Comparison of ENCODE assay signal across 32 cellular contexts in genomic region chr18:64052772-64053171, GRCh38.
DNase-seq lines count a peak whose midpoint lies in the region; ATAC-seq, FAIRE-seq and TF ChIP-seq lines count a peak whose summit lies in the region.
"Had no signal": no experiment of that assay in that cellular context is flagged by ENCODE, and none has a peak within 500 bp of the region (broad histone marks: within the 10 kb centered on the region; RNA-seq: fewer than 3 reads in every experiment).

No MANE protein-coding gene starts in this region.

- H3K9me3 ChIP-seq in right lobe of liver (no peaks in the 10 kb centered on the region), HepG2 (ENCODE audit: low read length) (no peaks in the 10 kb centered on the region), parathyroid adenoma (ENCODE audit: control insufficient read depth, low read length) (no peaks in the 10 kb centered on the region), neuronal stem cell (replicated peaks in 1 of 2; ENCODE audit: control insufficient read depth in 2 of 2, insufficient read depth in 1 of 2, low read depth in 1 of 2, low read length in 2 of 2) (peaks cover 0 to 2% of the 10 kb centered on the region in 2 donors)
- H3K9me3 ChIP-seq: A549, BE2C, BLaER1, Caco-2 had no signal

- TF ChIP-seq CTCF in right lobe of liver (IDR thresholded peaks at IDR 0.05) (no peak), HepG2 (CRISPR knock-in tag; IDR thresholded peaks at IDR 0.05) (no peak), parathyroid adenoma (IDR thresholded peaks at IDR 0.05) (no peak)

- H4K20me1 ChIP-seq in HepG2 (ENCODE audit: insufficient read depth, low read length): no peaks in the 10 kb centered on the region
- H4K20me1 ChIP-seq: BLaER1; BLaER1 treated with 17β-estradiol and CSF1 and Interleukin-3, amounts not matched to agents 10 nM and 100 nM had no signal

- no peaks in the 10 kb centered on the region for H3K36me3 ChIP-seq in right lobe of liver
- no peaks in the 10 kb centered on the region for H3K36me3 ChIP-seq in HepG2 (replicated peaks in 1 of 2; ENCODE audit: control insufficient read depth in 1 of 2, insufficient read depth in 2 of 2, low read length in 2 of 2)
- H3K36me3 ChIP-seq in parathyroid adenoma (ENCODE audit: control insufficient read depth, insufficient read depth, low read length): no peaks in the 10 kb centered on the region
- no peaks in the 10 kb centered on the region for H3K36me3 ChIP-seq in neuronal stem cell (replicated peaks in 1 of 2; ENCODE audit: control insufficient read depth in 2 of 2, insufficient read depth in 2 of 2, low read length in 2 of 2)
- H3K36me3 ChIP-seq: BE2C; BLaER1; BLaER1 treated with 17β-estradiol and CSF1 and Interleukin-3, amounts not matched to agents 10 nM and 100 nM had no signal

- no TSS peak for BruUV-seq in HepG2 (replicated peaks; lab: Mats Ljungman, UMichigan)

- H3K79me2 ChIP-seq in HepG2 (ENCODE audit: insufficient read depth, low read length): no peaks in the 10 kb centered on the region
- H3K79me2 ChIP-seq in parathyroid adenoma: no peaks in the 10 kb centered on the region

- no peak overlapping the region for H2BK5ac ChIP-seq in neuronal stem cell (ENCODE audit: low read length)

- H3K4me2 ChIP-seq in HepG2 (ENCODE audit: low read depth, low read length): no peak overlapping the region
- peak overlapping the region; percentile 30 for H3K4me2 ChIP-seq in parathyroid adenoma (ENCODE audit: low read length)
- no peak overlapping the region for H3K4me2 ChIP-seq in neuronal stem cell (ENCODE audit: insufficient read depth, low read length, poor library complexity, severe bottlenecking)
- H3K4me2 ChIP-seq: A549; BLaER1; BLaER1 treated with 17β-estradiol and CSF1 and Interleukin-3, amounts not matched to agents 10 nM and 100 nM had no signal

- TF ChIP-seq POLR2A in right lobe of liver (IDR thresholded peaks at IDR 0.05) (no peak), HepG2 (IDR thresholded peaks at IDR 0.05; ENCODE audit: insufficient read depth in 1 of 2, low read depth in 2 of 2, low read length in 2 of 2) (no peak)

- TF ChIP-seq EP300 in HepG2 (IDR thresholded peaks at IDR 0.05; ENCODE audit: low read depth in 2 of 2, low read length in 2 of 2): no peak
- TF ChIP-seq EP300 in HepG2 (CRISPR knock-in tag; IDR thresholded peaks at IDR 0.05; ENCODE audit: borderline replicate concordance): no peak

- no peak overlapping the region for H3K14ac ChIP-seq in neuronal stem cell (ENCODE audit: low read length)

- H3K27ac ChIP-seq in right lobe of liver: no peak overlapping the region
- no peak overlapping the region for H3K27ac ChIP-seq in HepG2 (ENCODE audit: extremely low read length, insufficient read depth, low read length)
- peak overlapping the region; percentile 64 for H3K27ac ChIP-seq in parathyroid adenoma
- no peak overlapping the region for H3K27ac ChIP-seq in neuronal stem cell (replicated peaks; ENCODE audit: low read length)
- H3K27ac ChIP-seq: 22Rv1; A549; BLaER1; BLaER1 treated with 17β-estradiol and CSF1 and Interleukin-3, amounts not matched to agents 10 nM and 100 nM; C4-2B had no signal

- H3K23ac ChIP-seq in neuronal stem cell (ENCODE audit: low read depth, low read length, poor library complexity): no peak overlapping the region

- WGBS in right lobe of liver (ENCODE audit: insufficient coverage, low coverage, low lambda C conversion rate, missing lambda C conversion rate): 31% methylated on average over 2 of the region's 2 CpGs
- WGBS in HepG2 (ENCODE audit: low lambda C conversion rate): 2% methylated on average over 2 of the region's 2 CpGs
- no CpG with 5 or more reads among the region's 2 CpGs for WGBS in neuronal stem cell (ENCODE audit: extremely low coverage in 2 of 2, insufficient read length in 2 of 2, insufficient replicate concordance in 1 of 2), 2 donors

- no peak for TF ChIP-seq RAD21 in HepG2 (CRISPR knock-in tag; IDR thresholded peaks at IDR 0.05)

- H3K4me1 ChIP-seq in right lobe of liver (peaks cover 0 to 11% (median 0%) of the 10 kb centered on the region in 4 donors), HepG2 (ENCODE audit: insufficient read depth, low read length) (no peaks in the 10 kb centered on the region), parathyroid adenoma (peaks cover 15% of the 10 kb centered on the region), neuronal stem cell (ENCODE audit: control insufficient read depth in 2 of 2, insufficient read depth in 1 of 2, low read depth in 1 of 2, low read length in 2 of 2) (no peaks in the 10 kb centered on the region)
- H3K4me1 ChIP-seq: A549; BE2C; BLaER1; BLaER1 treated with 17β-estradiol and CSF1 and Interleukin-3, amounts not matched to agents 10 nM and 100 nM; Caco-2 had no signal

- H3K79me1 ChIP-seq in neuronal stem cell (ENCODE audit: low read depth, low read length): no peaks in the 10 kb centered on the region

- H2BK120ac ChIP-seq in neuronal stem cell (ENCODE audit: low read depth, low read length): no peak overlapping the region

- no peak overlapping the region for H3K4me3 ChIP-seq in right lobe of liver
- H3K4me3 ChIP-seq in HepG2 (replicated peaks in 1 of 3; ENCODE audit: insufficient read depth in 1 of 3, low read depth in 2 of 3, low read length in 3 of 3): no peak overlapping the region
- H3K4me3 ChIP-seq in parathyroid adenoma (ENCODE audit: low read depth, low read length): no peak overlapping the region
- no peak overlapping the region for H3K4me3 ChIP-seq in neuronal stem cell (ENCODE audit: low read length in 2 of 2)
- H3K4me3 ChIP-seq: A549; BLaER1; BLaER1 treated with 17β-estradiol and CSF1 and Interleukin-3, amounts not matched to agents 10 nM and 100 nM had no signal

- H3K4ac ChIP-seq in neuronal stem cell (ENCODE audit: low read length): no peak overlapping the region

- POLR2A ChIA-PET in HepG2 (lab: Yijun Ruan, JAX): no interaction called here

- no peak overlapping the region for H4K91ac ChIP-seq in neuronal stem cell (ENCODE audit: low read depth, low read length, poor library complexity)

- no peak overlapping the region for H2BK12ac ChIP-seq in neuronal stem cell (ENCODE audit: low read length)

- H3K27me3 ChIP-seq in right lobe of liver (no peaks in the 10 kb centered on the region), HepG2 (ENCODE audit: control insufficient read depth in 1 of 2, insufficient read depth in 2 of 2, low read length in 2 of 2) (no peaks in the 10 kb centered on the region), parathyroid adenoma (ENCODE audit: control insufficient read depth, insufficient read depth, low read length) (no peaks in the 10 kb centered on the region), neuronal stem cell (ENCODE audit: control insufficient read depth in 3 of 3, insufficient read depth in 3 of 3, low read depth in 1 of 3, low read length in 3 of 3) (no peaks in the 10 kb centered on the region)
- H3K27me3 ChIP-seq: BE2C; BLaER1; BLaER1 treated with 17β-estradiol and CSF1 and Interleukin-3, amounts not matched to agents 10 nM and 100 nM had no signal

- no peak overlapping the region for H2BK15ac ChIP-seq in neuronal stem cell (ENCODE audit: low read length)

- no peak for FAIRE-seq in HepG2 (lab: Jason Lieb, UNC)
- FAIRE-seq in HTR-8/SVneo (lab: Jason Lieb, UNC): no peak
- FAIRE-seq: A204.1, A549 had no signal

- H2AFZ ChIP-seq in HepG2 (ENCODE audit: low read length): no peak overlapping the region
- peak overlapping the region; percentile 47 for H2AFZ ChIP-seq in parathyroid adenoma
- no peak overlapping the region for H2AFZ ChIP-seq in neuronal stem cell (ENCODE audit: low read length)

- no peak overlapping the region for H3K18ac ChIP-seq in neuronal stem cell (ENCODE audit: low read length)

- ATAC-seq in right lobe of liver (peak in 3 of 4 donors; percentile 32 to 77 (median 42)), HepG2 (no peak), left lobe of liver (peak; percentile 68)
- ATAC-seq: A549; CD8-positive, alpha-beta T cell had no signal

- no peak overlapping the region for H4K8ac ChIP-seq in neuronal stem cell (ENCODE audit: low read depth, low read length)

- intact Hi-C loops in right lobe of liver (cut with DNase I): no loop called here
- intact Hi-C loops in HepG2 (cut with micrococcal nuclease; ENCODE audit: unreplicated experiment): no loop called here

- H3K9ac ChIP-seq in HepG2 (ENCODE audit: insufficient read depth, low read depth, low read length) (no peak overlapping the region), parathyroid adenoma (no peak overlapping the region), neuronal stem cell (ENCODE audit: low read depth, low read length, poor library complexity) (no peak overlapping the region)
- H3K9ac ChIP-seq: BLaER1; BLaER1 treated with 17β-estradiol and CSF1 and Interleukin-3, amounts not matched to agents 10 nM and 100 nM had no signal

- CTCF ChIA-PET in HepG2 (lab: Yijun Ruan, JAX; ENCODE audit: low intra/inter-chr PET ratio, low total read pairs): no interaction called here

- in situ Hi-C loops in HepG2 (cut with HindIII; ENCODE audit: extremely low pct_ligation_motif_present, low pct_unique_long_range_greater_than_20kb): no loop called here

- no peak overlapping the region for H2AK5ac ChIP-seq in neuronal stem cell (ENCODE audit: low read depth, low read length)

- DNase-seq in right lobe of liver (no peak), HepG2 (ENCODE audit: low spot score) (no peak), left lobe of liver (ENCODE audit: low spot score) (no peak), HTR-8/SVneo (ENCODE audit: insufficient read length, low spot score) (no peak), neuronal stem cell (ENCODE audit: low spot score) (no peak)
- DNase-seq: 8988T; ACHN; AML-193; BE2C; C1 segment of cervical spinal cord; Caco-2; Calu3; CD4-positive, alpha-beta memory T cell; CD4-positive, alpha-beta T cell; CD4-positive, CD25-positive, alpha-beta regulatory T cell; CD8-positive, alpha-beta memory T cell; CD8-positive, alpha-beta T cell; COR-L47; DMS 273 treated with DMSO at 0.1 percent for 48 hours; DMS153; DMS53; DMS79; DMS79 treated with DMSO at 0.1 percent for 48 hours; DND-41; EL had no signal

TF ChIP-seq in HepG2, 621 proteins besides CTCF, POLR2A, EP300 and RAD21 (continues in another document):
- TF ChIP-seq BHLHE40 (IDR thresholded peaks at IDR 0.05; ENCODE audit: low read length): no peak
